ENCODE assay signal across 18 cellular contexts in the genomic region with DNA sequence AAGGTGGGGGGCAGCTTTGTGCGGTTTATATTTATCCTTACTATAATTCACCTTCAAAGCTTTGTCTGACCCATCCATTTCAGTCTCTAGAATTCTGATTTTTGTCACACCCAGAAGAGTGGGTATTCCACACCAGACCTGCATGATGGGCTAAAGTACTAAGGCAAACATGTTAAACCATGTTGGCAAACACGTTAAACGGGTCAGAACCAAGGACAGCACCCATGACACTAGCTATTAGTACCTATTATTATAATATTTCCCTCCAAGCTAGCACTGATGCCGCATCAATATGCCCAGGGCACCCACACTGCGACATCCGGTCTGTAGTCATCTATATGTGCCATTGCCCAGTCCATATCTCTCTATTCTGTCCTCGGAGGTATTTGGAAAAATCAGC.
A peak's percentile ranks its signal among the peaks of the same experiment; 100 is the strongest.
DNase-seq lines count a peak whose midpoint lies in the region; ATAC-seq, FAIRE-seq and TF ChIP-seq lines count a peak whose summit lies in the region.
"Had no signal": no experiment of that assay in that cellular context is flagged by ENCODE, and none has a peak within 500 bp of the region (broad histone marks: within the 10 kb centered on the region; RNA-seq: fewer than 3 reads in every experiment).

No MANE protein-coding gene starts in this region.

- H3K27ac Mint-ChIP-seq in activated CD4-positive, alpha-beta memory T cell treated with anti-CD3 and anti-CD28 coated beads for 36 hours = no peak overlapping the region
- H3K27ac Mint-ChIP-seq: CD4-positive, alpha-beta memory T cell had no signal

- H3K9ac ChIP-seq in liver (ENCODE audit: low read depth in 1 of 2, low read length in 2 of 2) (no peak overlapping the region), HepG2 (ENCODE audit: insufficient read depth, low read depth, low read length) (no peak overlapping the region), endocrine pancreas (ENCODE audit: control insufficient read depth, insufficient read depth, low read length) (peak overlapping the region; percentile 70)

- no peak overlapping the region for H3K27ac ChIP-seq in liver (ENCODE audit: low read depth in 1 of 2, low read length in 2 of 2)
- no peak overlapping the region for H3K27ac ChIP-seq in HepG2 (ENCODE audit: extremely low read length, insufficient read depth, low read length)
- no peak overlapping the region for H3K27ac ChIP-seq in HEK293 (ENCODE audit: extremely low read depth, low read depth, low read length)

- no peak for FAIRE-seq in HepG2 (lab: Jason Lieb, UNC)
- FAIRE-seq: H54 had no signal

- peaks cover 10% of the 10 kb centered on the region for H3K36me3 Mint-ChIP-seq in activated CD4-positive, alpha-beta memory T cell treated with anti-CD3 and anti-CD28 coated beads for 36 hours

- no peaks in the 10 kb centered on the region for H3K9me3 Mint-ChIP-seq in activated CD4-positive, alpha-beta memory T cell treated with anti-CD3 and anti-CD28 coated beads for 36 hours
- H3K9me3 Mint-ChIP-seq: CD4-positive, alpha-beta memory T cell had no signal

- TF ChIP-seq EP300 in HepG2 (IDR thresholded peaks at IDR 0.05; ENCODE audit: low read depth in 2 of 2, low read length in 2 of 2) (no peak), HepG2 (CRISPR knock-in tag; IDR thresholded peaks at IDR 0.05; ENCODE audit: borderline replicate concordance) (no peak)

- H3K36me3 ChIP-seq in liver (ENCODE audit: control insufficient read depth in 4 of 4, insufficient read depth in 3 of 4, low read depth in 1 of 4, low read length in 3 of 4) (peaks cover 0 to 7% (median under 1%) of the 10 kb centered on the region in 4 donors), HepG2 (replicated peaks in 1 of 2; ENCODE audit: control insufficient read depth in 1 of 2, insufficient read depth in 2 of 2, low read length in 2 of 2) (peaks cover 2 to 12% of the 10 kb centered on the region in 2 experiments; a peak in 3 of 5 replicates), HEK293 (ENCODE audit: control insufficient read depth in 2 of 2, insufficient read depth in 1 of 2, low read length in 2 of 2) (peaks cover 0 to 7% of the 10 kb centered on the region in 2 experiments; a peak in 1 of 3 replicates), endocrine pancreas (ENCODE audit: control insufficient read depth, insufficient read depth, low read length) (no peaks in the 10 kb centered on the region)
- H3K36me3 ChIP-seq: HAP-1 had no signal

- no TSS peak for BruUV-seq in HepG2 (replicated peaks; lab: Mats Ljungman, UMichigan)

- in situ Hi-C loops in HepG2 (cut with HindIII; ENCODE audit: extremely low pct_ligation_motif_present, low pct_unique_long_range_greater_than_20kb) = no loop called here

- peaks cover 5% of the 10 kb centered on the region; the same call in 1 of the 2 replicates for H4K20me1 ChIP-seq in HepG2 (ENCODE audit: insufficient read depth, low read length)

- peaks cover 5% of the 10 kb centered on the region for H3K79me2 ChIP-seq in HepG2 (ENCODE audit: insufficient read depth, low read length)

- H2AFZ ChIP-seq in HepG2 (ENCODE audit: low read length) = no peak overlapping the region

- H3K27me3 Mint-ChIP-seq in activated CD4-positive, alpha-beta memory T cell treated with anti-CD3 and anti-CD28 coated beads for 36 hours = no peaks in the 10 kb centered on the region
- H3K27me3 Mint-ChIP-seq: CD4-positive, alpha-beta memory T cell had no signal

- peaks cover 41% of the 10 kb centered on the region for H3K4me1 Mint-ChIP-seq in activated CD4-positive, alpha-beta memory T cell treated with anti-CD3 and anti-CD28 coated beads for 36 hours (ENCODE audit: low read depth)

- TF ChIP-seq CTCF in liver (IDR thresholded peaks at IDR 0.05; ENCODE audit: low read depth, low read length, missing input control) = no peak
- no peak for TF ChIP-seq CTCF in HepG2 (CRISPR knock-in tag; IDR thresholded peaks at IDR 0.05)
- TF ChIP-seq CTCF in HEK293 (tag by site-specific recombination; IDR thresholded peaks at IDR 0.05) = no peak

- H3K4me3 Mint-ChIP-seq in activated CD4-positive, alpha-beta memory T cell treated with anti-CD3 and anti-CD28 coated beads for 36 hours = no peak overlapping the region
- H3K4me3 Mint-ChIP-seq: CD4-positive, alpha-beta memory T cell had no signal

- intact Hi-C loops in HepG2 (cut with micrococcal nuclease; ENCODE audit: unreplicated experiment) = no loop called here
- intact Hi-C loops in activated CD4-positive, alpha-beta memory T cell treated with anti-CD3 and anti-CD28 coated beads for 36 hours (cut with micrococcal nuclease) = no loop called here

- H3K9me3 ChIP-seq in liver (ENCODE audit: control insufficient read depth in 4 of 4, low read length in 3 of 4) = no peaks in the 10 kb centered on the region
- H3K9me3 ChIP-seq in HepG2 (ENCODE audit: low read length) = no peaks in the 10 kb centered on the region
- H3K9me3 ChIP-seq in HEK293 (ENCODE audit: control insufficient read depth, insufficient read depth, low read depth, low read length) = no peaks in the 10 kb centered on the region
- H3K9me3 ChIP-seq in endocrine pancreas (ENCODE audit: control insufficient read depth, low read length) = no peaks in the 10 kb centered on the region
- H3K9me3 ChIP-seq: HAP-1 had no signal

- H3K27me3 ChIP-seq in liver (ENCODE audit: control insufficient read depth in 4 of 4, insufficient read depth in 4 of 4, low read length in 3 of 4) = no peaks in the 10 kb centered on the region
- no peaks in the 10 kb centered on the region for H3K27me3 ChIP-seq in HepG2 (ENCODE audit: control insufficient read depth in 1 of 2, insufficient read depth in 2 of 2, low read length in 2 of 2)
- no peaks in the 10 kb centered on the region for H3K27me3 ChIP-seq in endocrine pancreas (ENCODE audit: control insufficient read depth, insufficient read depth, low read length)

- POLR2A ChIA-PET in HepG2 (lab: Yijun Ruan, JAX) = no interaction called here
- POLR2A ChIA-PET in HEK293 (lab: Yijun Ruan, JAX) = no interaction called here
- POLR2A ChIA-PET in activated CD4-positive, alpha-beta memory T cell treated with anti-CD3 and anti-CD28 coated beads for 36 hours (lab: Charles Lee) = no interaction called here

- H3K4me2 ChIP-seq in HepG2 (ENCODE audit: low read depth, low read length) = no peak overlapping the region

- ATAC-seq in HepG2 = no peak

- H3K4me3 ChIP-seq in liver (ENCODE audit: low read depth in 1 of 3, low read length in 3 of 3) (no peak overlapping the region), HepG2 (replicated peaks in 1 of 3; ENCODE audit: insufficient read depth in 1 of 3, low read depth in 2 of 3, low read length in 3 of 3) (no peak overlapping the region), HEK293 (ENCODE audit: low read depth, low read length) (no peak overlapping the region), endocrine pancreas (ENCODE audit: control insufficient read depth, insufficient read depth, low read length) (no peak overlapping the region)
- H3K4me3 ChIP-seq: HAP-1 had no signal

- peaks cover 0 to 1% (median 0%) of the 10 kb centered on the region in 4 donors for H3K4me1 ChIP-seq in liver (ENCODE audit: control insufficient read depth in 4 of 4, insufficient read depth in 4 of 4, low read length in 3 of 4)
- H3K4me1 ChIP-seq in HepG2 (ENCODE audit: insufficient read depth, low read length) = no peaks in the 10 kb centered on the region
- no peaks in the 10 kb centered on the region for H3K4me1 ChIP-seq in HEK293 (ENCODE audit: control insufficient read depth, insufficient read depth, low read length)
- H3K4me1 ChIP-seq in endocrine pancreas (ENCODE audit: control insufficient read depth, insufficient read depth, low read length) = peaks cover 12% of the 10 kb centered on the region
- H3K4me1 ChIP-seq: HAP-1 had no signal

- CTCF ChIA-PET in HepG2 (lab: Yijun Ruan, JAX; ENCODE audit: low intra/inter-chr PET ratio, low total read pairs) = no interaction called here
- CTCF ChIA-PET in HEK293 (lab: Yijun Ruan, JAX) = interaction anchor here (0.7 to 3.2 kb wide), 3 partner anchors 10 to 634 kb away, joined by 6 to 19 read pairs (median 15); a partner anchor contains a TSS
- CTCF ChIA-PET in activated CD4-positive, alpha-beta memory T cell treated with anti-CD3 and anti-CD28 coated beads for 36 hours (lab: Charles Lee) = interaction anchor here (1.0 to 1.5 kb wide), 3 partner anchors 9 to 483 kb away, joined by 3 to 5 read pairs (median 4); a partner anchor contains a TSS

- TF ChIP-seq RAD21 in liver (IDR thresholded peaks at IDR 0.05) (no peak), HepG2 (CRISPR knock-in tag; IDR thresholded peaks at IDR 0.05) (no peak)

- 96% methylated on average over 7 of the region's 7 CpGs for WGBS in liver
- WGBS in HepG2 (ENCODE audit: low lambda C conversion rate) = 97% methylated on average over 7 of the region's 7 CpGs

- TF ChIP-seq POLR2A in HepG2 (IDR thresholded peaks at IDR 0.05; ENCODE audit: insufficient read depth in 1 of 2, low read depth in 2 of 2, low read length in 2 of 2) = no peak

- DNase-seq in HepG2 (ENCODE audit: low spot score) = no peak
- DNase-seq in activated effector memory CD4-positive, alpha-beta T cell treated with anti-CD3 and anti-CD28 coated beads, Interleukin-2, amount 50 U/mL, for 16 hours = no peak
- no peak for DNase-seq in HT-29 (ENCODE audit: low spot score)
- DNase-seq in activated CD4-positive, alpha-beta memory T cell treated with anti-CD3 and anti-CD28 coated beads for 36 hours = no peak
- DNase-seq: 8988T; C1 segment of cervical spinal cord; Calu3; CD4-positive, alpha-beta memory T cell; COR-L47; DMS53; DMS79 treated with DMSO at 0.1 percent for 48 hours; GOT3 had no signal

TF ChIP-seq in liver, 16 proteins besides CTCF, POLR2A, EP300 and RAD21 (continues in another document):
- TF ChIP-seq, protein P1, sequence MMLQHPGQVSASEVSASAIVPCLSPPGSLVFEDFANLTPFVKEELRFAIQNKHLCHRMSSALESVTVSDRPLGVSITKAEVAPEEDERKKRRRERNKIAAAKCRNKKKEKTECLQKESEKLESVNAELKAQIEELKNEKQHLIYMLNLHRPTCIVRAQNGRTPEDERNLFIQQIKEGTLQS (IDR thresholded peaks at IDR 0.05) = no peak

TF ChIP-seq in HepG2, 621 proteins besides CTCF, POLR2A, EP300 and RAD21 (continues in another document):
- no peak for TF ChIP-seq REL (CRISPR knock-in tag; conservative IDR thresholded peaks at IDR 0.05)

TF ChIP-seq in HEK293, 187 proteins besides CTCF, POLR2A, EP300 and RAD21 (continues in another document):
- no peak for TF ChIP-seq ZNF670 (tag by site-specific recombination; IDR thresholded peaks at IDR 0.05; ENCODE audit: low read depth)
- TF ChIP-seq KLF1 (tag by site-specific recombination; IDR thresholded peaks at IDR 0.05) = no peak

TF ChIP-seq in PFSK-1, 5 proteins besides CTCF, POLR2A, EP300 and RAD21 (continues in another document):
- no peak for TF ChIP-seq FOXP2 (optimal IDR thresholded peaks at IDR 0.05; ENCODE audit: borderline replicate concordance, extremely low read depth, extremely low read length, insufficient read depth)
